Comparison of ENCODE assay signal across 8 cellular contexts in genomic region chr5:168679515-168679920, GRCh38.
A peak's percentile ranks its signal among the peaks of the same experiment; 100 is the strongest.
DNase-seq lines count a peak whose midpoint lies in the region; ATAC-seq and TF ChIP-seq lines count a peak whose summit lies in the region.

No MANE protein-coding gene starts in this region.

- no peak overlapping the region for H2BK12ac ChIP-seq in neuronal stem cell (ENCODE audit: low read length)

- H3K14ac ChIP-seq in neuronal stem cell (ENCODE audit: low read length), result no peak overlapping the region

- H2BK15ac ChIP-seq in neuronal stem cell (ENCODE audit: low read length), result no peak overlapping the region

- H3K79me1 ChIP-seq in neuronal stem cell (ENCODE audit: low read depth, low read length), result no peaks in the 10 kb centered on the region

- H3K9ac ChIP-seq in neuronal stem cell (ENCODE audit: low read depth, low read length, poor library complexity), result no peak overlapping the region

- H3K4me1 Mint-ChIP-seq in activated T-helper 1 cell treated with anti-CD3 and anti-CD28 coated beads, Interleukin-12 subunit alpha, Interleukin-12 subunit beta, Interleukin-2, Interleukin-4 antibody, amounts not matched to agents 30 ng/mL and 10 ng/mL and 1 ng/mL, durations not matched to agents 14 hours and 24 hours and 36 hours (ENCODE audit: low read depth), result peaks cover 7% of the 10 kb centered on the region

- no peak overlapping the region for H3K4me3 Mint-ChIP-seq in activated T-helper 1 cell treated with anti-CD3 and anti-CD28 coated beads, Interleukin-12 subunit alpha, Interleukin-12 subunit beta, Interleukin-2, Interleukin-4 antibody, amounts not matched to agents 30 ng/mL and 10 ng/mL and 1 ng/mL, durations not matched to agents 14 hours and 24 hours and 36 hours

- H3K36me3 ChIP-seq in neuronal stem cell (replicated peaks in 1 of 2; ENCODE audit: control insufficient read depth in 2 of 2, insufficient read depth in 2 of 2, low read length in 2 of 2), result no peaks in the 10 kb centered on the region

- CTCF ChIA-PET in AG04450 (lab: Charles Lee), result interaction anchor here (0.6 to 3.0 kb wide), 22 partner anchors 9 to 1392 kb away, joined by 3 to 12 read pairs (median 4); partner anchors contain the start of genes SLIT3 and SPDL1

- DNase-seq in AG04450 (ENCODE audit: low read depth, low spot score) (peak; percentile 52), HT1080 (ENCODE audit: low read depth) (peak; percentile 59), OCI-M2 (lab: John Stamatoyannopoulos, UW; ENCODE audit: unreplicated experiment) (peak; percentile 2), fibroblast of the conjunctiva (ENCODE audit: low read depth) (peak; percentile 56), neuronal stem cell (ENCODE audit: low spot score) (peak; percentile 89), superior temporal gyrus (ENCODE audit: extremely low spot score) (peak; percentile 91)
- DNase-seq in activated T-helper 1 cell treated with anti-CD3 and anti-CD28 coated beads, Interleukin-12 subunit alpha, Interleukin-12 subunit beta, Interleukin-2, Interleukin-4 antibody, amounts not matched to agents 30 ng/mL and 10 ng/mL and 1 ng/mL, durations not matched to agents 14 hours and 24 hours and 36 hours (ENCODE audit: low spot score), result peak; percentile 22

- H3K27ac ChIP-seq in AG04450 (ENCODE audit: low read depth, low read length) (no peak overlapping the region), neuronal stem cell (replicated peaks; ENCODE audit: low read length) (no peak overlapping the region)

- H2AFZ ChIP-seq in neuronal stem cell (ENCODE audit: low read length), result peak overlapping the region; percentile 75

- H3K27me3 ChIP-seq in AG04450 (ENCODE audit: control insufficient read depth, insufficient read depth, low read length), result no peaks in the 10 kb centered on the region
- H3K27me3 ChIP-seq in neuronal stem cell (ENCODE audit: control insufficient read depth in 3 of 3, insufficient read depth in 3 of 3, low read depth in 1 of 3, low read length in 3 of 3), result no peaks in the 10 kb centered on the region

- no peak overlapping the region for H3K23ac ChIP-seq in neuronal stem cell (ENCODE audit: low read depth, low read length, poor library complexity)

- H3K9me3 Mint-ChIP-seq in activated T-helper 1 cell treated with anti-CD3 and anti-CD28 coated beads, Interleukin-12 subunit alpha, Interleukin-12 subunit beta, Interleukin-2, Interleukin-4 antibody, amounts not matched to agents 30 ng/mL and 10 ng/mL and 1 ng/mL, durations not matched to agents 14 hours and 24 hours and 36 hours, result no peaks in the 10 kb centered on the region

- no peak overlapping the region for H3K27ac Mint-ChIP-seq in activated T-helper 1 cell treated with anti-CD3 and anti-CD28 coated beads, Interleukin-12 subunit alpha, Interleukin-12 subunit beta, Interleukin-2, Interleukin-4 antibody, amounts not matched to agents 30 ng/mL and 10 ng/mL and 1 ng/mL, durations not matched to agents 14 hours and 24 hours and 36 hours

- H3K4me1 ChIP-seq in neuronal stem cell (ENCODE audit: control insufficient read depth in 2 of 2, insufficient read depth in 1 of 2, low read depth in 1 of 2, low read length in 2 of 2), result peaks cover 0 to 3% of the 10 kb centered on the region in 2 donors

- ATAC-seq in GM18858 (IDR thresholded peaks at IDR 0.05; ENCODE audit: unreplicated experiment), result peak; percentile 51

- H4K91ac ChIP-seq in neuronal stem cell (ENCODE audit: low read depth, low read length, poor library complexity), result no peak overlapping the region

- no peak overlapping the region for H3K4ac ChIP-seq in neuronal stem cell (ENCODE audit: low read length)

- H3K36me3 Mint-ChIP-seq in activated T-helper 1 cell treated with anti-CD3 and anti-CD28 coated beads, Interleukin-12 subunit alpha, Interleukin-12 subunit beta, Interleukin-2, Interleukin-4 antibody, amounts not matched to agents 30 ng/mL and 10 ng/mL and 1 ng/mL, durations not matched to agents 14 hours and 24 hours and 36 hours (ENCODE audit: low read depth), result no peaks in the 10 kb centered on the region

- WGBS in neuronal stem cell (ENCODE audit: extremely low coverage in 2 of 2, insufficient read length in 2 of 2, insufficient replicate concordance in 1 of 2), 2 donors, result no CpG with 5 or more reads among the region's 9 CpGs

- H3K18ac ChIP-seq in neuronal stem cell (ENCODE audit: low read length), result no peak overlapping the region

- intact Hi-C loops in activated T-helper 1 cell treated with anti-CD3 and anti-CD28 coated beads, Interleukin-12 subunit alpha, Interleukin-12 subunit beta, Interleukin-2, Interleukin-4 antibody, amounts not matched to agents 30 ng/mL and 10 ng/mL and 1 ng/mL, durations not matched to agents 14 hours and 24 hours and 36 hours (cut with micrococcal nuclease), result loop anchor here (1.0 kb wide), 2 partner anchors 308 to 902 kb away; no protein-coding TSS in a partner anchor

- no peak overlapping the region for H3K4me3 ChIP-seq in AG04450 (ENCODE audit: low read depth, low read length)
- no peak overlapping the region for H3K4me3 ChIP-seq in neuronal stem cell (ENCODE audit: low read length in 2 of 2)

- no peak overlapping the region for H2BK5ac ChIP-seq in neuronal stem cell (ENCODE audit: low read length)

- H3K4me2 ChIP-seq in neuronal stem cell (ENCODE audit: insufficient read depth, low read length, poor library complexity, severe bottlenecking), result no peak overlapping the region

- TF ChIP-seq CTCF in AG04450 (IDR thresholded peaks at IDR 0.05; ENCODE audit: low read depth, low read length), result peak; percentile 93

- no peak overlapping the region for H2BK120ac ChIP-seq in neuronal stem cell (ENCODE audit: low read depth, low read length)

- no peaks in the 10 kb centered on the region for H3K27me3 Mint-ChIP-seq in activated T-helper 1 cell treated with anti-CD3 and anti-CD28 coated beads, Interleukin-12 subunit alpha, Interleukin-12 subunit beta, Interleukin-2, Interleukin-4 antibody, amounts not matched to agents 30 ng/mL and 10 ng/mL and 1 ng/mL, durations not matched to agents 14 hours and 24 hours and 36 hours (ENCODE audit: insufficient read depth)

- H4K8ac ChIP-seq in neuronal stem cell (ENCODE audit: low read depth, low read length), result no peak overlapping the region

- no peak overlapping the region for H2AK5ac ChIP-seq in neuronal stem cell (ENCODE audit: low read depth, low read length)

- H3K9me3 ChIP-seq in AG04450 (ENCODE audit: control insufficient read depth, insufficient read depth, low read length), result no peaks in the 10 kb centered on the region
- no peaks in the 10 kb centered on the region for H3K9me3 ChIP-seq in neuronal stem cell (replicated peaks in 1 of 2; ENCODE audit: control insufficient read depth in 2 of 2, insufficient read depth in 1 of 2, low read depth in 1 of 2, low read length in 2 of 2)

- POLR2A ChIA-PET in AG04450 (lab: Yijun Ruan, JAX), result no interaction called here

Comparison
In these comparisons a context has a peak if more than half of its experiments do, and no peak if none do; other contexts are left out.
1. DNase-seq: peak in every context shown above with its lines; median percentile 91 in superior temporal gyrus; 89 in neuronal stem cell; 59 in HT1080; 56 in fibroblast of the conjunctiva; 52 in AG04450; 22 in activated T-helper 1 cell treated with anti-CD3 and anti-CD28 coated beads, Interleukin-12 subunit alpha, Interleukin-12 subunit beta, Interleukin-2, Interleukin-4 antibody, amounts not matched to agents 30 ng/mL and 10 ng/mL and 1 ng/mL, durations not matched to agents 14 hours and 24 hours and 36 hours; 2 in OCI-M2.